Comparison of ENCODE assay signal across 23 cellular contexts in the genomic region with DNA sequence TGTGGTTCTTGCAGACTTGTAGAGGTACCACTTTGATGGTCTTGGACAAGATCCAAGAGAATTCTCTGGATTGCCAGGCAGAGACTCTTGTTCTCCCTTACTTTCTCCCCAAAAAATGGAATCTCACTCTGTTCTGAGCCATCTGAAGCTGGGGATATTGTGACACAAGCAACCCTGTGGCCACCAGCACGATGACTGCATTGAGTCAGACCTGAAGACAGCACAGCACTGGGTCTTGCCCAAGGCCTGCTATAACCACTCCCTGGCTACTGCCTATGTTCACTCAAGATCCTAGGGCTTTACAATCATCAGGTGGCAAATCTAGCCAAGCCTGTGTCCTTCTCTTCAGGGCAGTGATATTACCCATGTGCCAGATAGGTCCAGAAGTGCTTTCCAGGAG.
"Had no signal": no experiment of that assay in that cellular context is flagged by ENCODE, and none has a peak within 500 bp of the region (broad histone marks: within the 10 kb centered on the region; RNA-seq: fewer than 3 reads in every experiment).

No MANE protein-coding gene starts in this region.

- H3K9ac ChIP-seq: neural progenitor cell, parathyroid adenoma had no signal

- H3K4me3 ChIP-seq: neural progenitor cell, ovary, prostate gland, right lobe of liver, sigmoid colon, stomach, tibial artery, transverse colon, upper lobe of left lung, uterus had no signal

- H3K4me2 ChIP-seq: neural progenitor cell had no signal

- H3K9me3 ChIP-seq: ovary, prostate gland, right lobe of liver, sigmoid colon, stomach, tibial artery, transverse colon, upper lobe of left lung, uterus had no signal

- H3K27me3 ChIP-seq: neural progenitor cell, ovary, right lobe of liver, sigmoid colon, stomach, tibial artery, transverse colon, upper lobe of left lung, uterus had no signal

- H3K27ac ChIP-seq: neural progenitor cell, ovary, parathyroid adenoma, prostate gland, right lobe of liver, sigmoid colon, stomach, tibial artery, transverse colon, upper lobe of left lung, uterus had no signal

- FAIRE-seq: small intestine had no signal

- H3K36me3 ChIP-seq: neural progenitor cell, ovary, prostate gland, right lobe of liver, sigmoid colon, stomach, tibial artery, upper lobe of left lung, uterus had no signal

- DNase-seq: naive thymus-derived CD4-positive, alpha-beta T cell; natural killer cell; occipital lobe; ovary; posterior cingulate gyrus; right cardiac atrium; right lobe of liver; sigmoid colon; small intestine; stimulated activated CD4-positive, alpha-beta T cell treated with anti-CD3 and anti-CD28 coated beads, Interleukin-1b, Interleukin-23, amount 100 ng/mL, for 48 hours; stimulated activated CD4-positive, alpha-beta T cell treated with anti-CD3 and anti-CD28 coated beads, Interleukin-4, amount 100 ng/mL, for 1 hour; stimulated activated CD4-positive, alpha-beta T cell treated with anti-CD3 and anti-CD28 coated beads, Interleukin-4, amount 100 ng/mL, for 4 hours; stimulated activated CD8-positive, alpha-beta memory T cell treated with anti-CD3 and anti-CD28 coated beads, Interleukin-4, amount 100 ng/mL, for 48 hours; stimulated activated naive B cell treated with anti-CD40 and anti-IgM and Interleukin-4, amounts not matched to agents 10 μg/mL and 1 μg/mL and 100 μg/mL, for 72 hours; stimulated activated naive CD4-positive, alpha-beta T cell treated with Interleukin-2 at 50 U/mL for 16 hours; stomach; tibial artery; transverse colon; upper lobe of left lung; uterus had no signal

- ATAC-seq: naive thymus-derived CD4-positive, alpha-beta T cell; right cardiac atrium; right lobe of liver; stimulated activated naive B cell treated with anti-CD40 and anti-IgM and Interleukin-4, amounts not matched to agents 10 μg/mL and 1 μg/mL and 100 μg/mL, for 72 hours had no signal

- H3K79me2 ChIP-seq: parathyroid adenoma had no signal

- H2AFZ ChIP-seq: neural progenitor cell, parathyroid adenoma had no signal

- H3K4me1 ChIP-seq: neural progenitor cell, parathyroid adenoma, prostate gland, right lobe of liver had no signal
